36 cellular contexts compared by ENCODE assay signal in the genomic region with DNA sequence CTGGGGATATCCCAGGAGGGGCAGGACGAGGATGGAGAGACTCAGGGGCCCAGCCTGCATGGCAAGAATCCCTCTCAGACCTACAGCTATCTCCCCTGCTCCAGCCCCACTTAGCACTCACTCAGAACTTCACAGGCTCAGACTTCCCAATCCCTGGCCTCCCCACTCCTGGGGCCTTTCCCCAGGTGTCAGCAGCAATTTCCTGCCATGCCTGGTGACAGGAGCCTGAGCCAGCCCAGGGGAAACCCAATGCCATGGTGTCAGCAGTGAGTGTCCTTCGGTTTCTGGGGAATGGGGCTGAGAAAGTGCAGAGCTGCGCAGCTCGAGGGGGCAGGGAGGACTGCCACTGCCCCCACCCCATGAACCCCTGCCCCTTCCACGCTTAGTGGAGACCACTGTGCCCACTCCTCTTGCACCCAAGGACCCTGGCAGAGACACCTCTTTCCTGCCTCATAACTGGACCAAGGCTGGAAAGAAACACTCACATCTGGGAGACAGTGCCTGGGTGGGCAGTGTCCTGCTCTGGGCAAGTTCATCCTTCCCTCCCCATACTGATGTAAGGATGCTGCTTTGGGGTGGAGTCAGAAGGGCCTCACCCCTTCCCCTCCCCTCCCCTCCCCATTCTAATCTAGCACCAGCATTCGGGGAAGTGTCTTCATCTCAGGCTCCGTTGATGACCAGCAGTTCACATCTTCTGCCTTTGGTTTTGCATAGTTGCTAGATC. TPM values are rescaled to one million over a fixed set of nuclear protein-coding genes. Genes with fewer than 3 reads are reported as not detected.
"Had no signal": no experiment of that assay in that cellular context is flagged by ENCODE, and none has a peak within 500 bp of the region (broad histone marks: within the 10 kb centered on the region; RNA-seq: fewer than 3 reads in every experiment).

No MANE protein-coding gene starts in this region.

- DNase-seq: activated B cell treated with CpG ODN at 0.5 μM for 24 hours; activated CD4-positive, alpha-beta memory T cell treated with anti-CD3 and anti-CD28 coated beads for 36 hours; activated CD4-positive, alpha-beta T cell treated with anti-CD3 and anti-CD28 coated beads for 4 hours; activated CD4-positive, alpha-beta T cell treated with anti-CD3 and anti-CD28 coated beads, Interleukin-2, amount 50 U/mL, for 1 hour; activated CD4-positive, CD25-positive, alpha-beta regulatory T cell treated with anti-CD3 and anti-CD28 coated beads, Interleukin-2, amount 50 U/mL, for 72 hours; activated CD8-positive, alpha-beta memory T cell treated with anti-CD3 and anti-CD28 coated beads, Interleukin-2, amount 50 U/mL, for 4 hours; activated gamma-delta T cell treated with Interleukin-2 at 50 U/mL for 16 hours; activated naive CD4-positive, alpha-beta T cell treated with anti-CD3 and anti-CD28 coated beads for 36 hours; activated naive CD8-positive, alpha-beta T cell treated with anti-CD3 and anti-CD28 coated beads, Interleukin-2, amount 50 U/mL, for 24 hours; activated T-cell treated with anti-CD3 and anti-CD28 coated beads for 4 hours; activated T-cell treated with anti-CD3 and anti-CD28 coated beads, Interleukin-2, amount 50 U/mL, for 4 hours; amniotic stem cell; aorta; brain microvascular endothelial cell; central memory CD4-positive, alpha-beta T cell; NCI-H1105; NCI-H1417 treated with DMSO at 0.1 percent for 48 hours; NCI-H187 treated with DMSO at 0.1 percent for 48 hours; NCI-H2081 treated with DMSO at 0.1 percent for 48 hours; NCI-H345; NCI-H524 treated with DMSO at 0.1 percent for 48 hours; Peyer's patch; RPMI8226; SHP77 treated with DMSO at 0.1 percent for 48 hours had no signal

- H3K9me3 ChIP-seq: Peyer's patch, SJSA1 had no signal

- H3K4me3 Mint-ChIP-seq: activated B cell treated with CpG ODN at 0.5 μM for 24 hours; activated CD4-positive, alpha-beta memory T cell treated with anti-CD3 and anti-CD28 coated beads for 36 hours; activated naive CD4-positive, alpha-beta T cell treated with anti-CD3 and anti-CD28 coated beads for 36 hours; activated naive CD8-positive, alpha-beta T cell; activated naive CD8-positive, alpha-beta T cell treated with anti-CD3 and anti-CD28 coated beads, Interleukin-2, amount 50 U/mL, for 24 hours; activated T-cell treated with anti-CD3 and anti-CD28 coated beads, Interleukin-2, amount 50 U/mL, for 4 hours; activated T-helper 1 cell treated with anti-CD3 and anti-CD28 coated beads, Interleukin-12 subunit alpha, Interleukin-12 subunit beta, Interleukin-2, Interleukin-4 antibody, amounts not matched to agents 30 ng/mL and 10 ng/mL and 1 ng/mL, durations not matched to agents 14 hours and 24 hours and 36 hours had no signal

- H3K9me3 Mint-ChIP-seq: activated B cell treated with CpG ODN at 0.5 μM for 24 hours; activated CD4-positive, alpha-beta memory T cell treated with anti-CD3 and anti-CD28 coated beads for 36 hours; activated naive CD4-positive, alpha-beta T cell treated with anti-CD3 and anti-CD28 coated beads for 36 hours; activated naive CD8-positive, alpha-beta T cell treated with anti-CD3 and anti-CD28 coated beads, Interleukin-2, amount 50 U/mL, for 24 hours; activated T-cell treated with anti-CD3 and anti-CD28 coated beads, Interleukin-2, amount 50 U/mL, for 4 hours; activated T-helper 1 cell treated with anti-CD3 and anti-CD28 coated beads, Interleukin-12 subunit alpha, Interleukin-12 subunit beta, Interleukin-2, Interleukin-4 antibody, amounts not matched to agents 30 ng/mL and 10 ng/mL and 1 ng/mL, durations not matched to agents 14 hours and 24 hours and 36 hours had no signal

- H3K4me2 ChIP-seq: KMS-11 had no signal

- H3K27ac Mint-ChIP-seq: activated B cell treated with CpG ODN at 0.5 μM for 24 hours; activated CD4-positive, alpha-beta memory T cell treated with anti-CD3 and anti-CD28 coated beads for 36 hours; activated naive CD4-positive, alpha-beta T cell treated with anti-CD3 and anti-CD28 coated beads for 36 hours; activated naive CD8-positive, alpha-beta T cell; activated naive CD8-positive, alpha-beta T cell treated with anti-CD3 and anti-CD28 coated beads, Interleukin-2, amount 50 U/mL, for 24 hours; activated T-helper 1 cell treated with anti-CD3 and anti-CD28 coated beads, Interleukin-12 subunit alpha, Interleukin-12 subunit beta, Interleukin-2, Interleukin-4 antibody, amounts not matched to agents 30 ng/mL and 10 ng/mL and 1 ng/mL, durations not matched to agents 14 hours and 24 hours and 36 hours had no signal

- H3K9ac ChIP-seq: KMS-11 had no signal

- H3K4me1 Mint-ChIP-seq: activated B cell treated with CpG ODN at 0.5 μM for 24 hours; activated naive CD8-positive, alpha-beta T cell treated with anti-CD3 and anti-CD28 coated beads, Interleukin-2, amount 50 U/mL, for 24 hours had no signal

- H3K36me3 Mint-ChIP-seq: activated CD4-positive, alpha-beta memory T cell treated with anti-CD3 and anti-CD28 coated beads for 36 hours; activated naive CD8-positive, alpha-beta T cell had no signal

- FAIRE-seq: colon, TTC549 had no signal

- H3K36me3 ChIP-seq: brain microvascular endothelial cell, Peyer's patch, SJSA1 had no signal

- H3K4me1 ChIP-seq: Peyer's patch, SJSA1 had no signal

- H3K27me3 ChIP-seq: brain microvascular endothelial cell, Peyer's patch had no signal

- H3K4me3 ChIP-seq: Peyer's patch, SJSA1 had no signal

- H3K27ac ChIP-seq: brain microvascular endothelial cell, KMS-11, Peyer's patch, SJSA1, VCaP had no signal

RNA-seq across cellular contexts. Expression of gene UBL4B, which starts 17.1 kb away (rescaled TPM):
- total RNA-seq: activated B cell treated with CpG ODN at 0.5 μM for 24 hours; activated CD4-positive, alpha-beta memory T cell treated with anti-CD3 and anti-CD28 coated beads for 36 hours; activated naive CD4-positive, alpha-beta T cell treated with anti-CD3 and anti-CD28 coated beads for 36 hours; activated T-cell treated with anti-CD3 and anti-CD28 coated beads, Interleukin-2, amount 50 U/mL, for 4 hours; activated T-helper 1 cell treated with anti-CD3 and anti-CD28 coated beads, Interleukin-12 subunit alpha, Interleukin-12 subunit beta, Interleukin-2, Interleukin-4 antibody, amounts not matched to agents 30 ng/mL and 10 ng/mL and 1 ng/mL, durations not matched to agents 14 hours and 24 hours and 36 hours; aorta; cerebellum; MCF 10A; NCI-H460; Peyer's patch; SJSA1; T-helper 1 cell treated with Interleukin-12 subunit alpha and Interleukin-12 subunit beta and Interleukin-4 antibody, amounts not matched to agents 30 ng/mL and 1 ng/mL, for 36 hours; T-helper 2 cell treated with Interferon-gamma antibody and Interleukin-4, amounts not matched to agents 100 ng/mL and 5 ng/mL, for 36 hours had no signal
- polyA plus RNA-seq: aorta had no signal

RNA-seq across cellular contexts. Expression of gene ALX3, which starts 24.6 kb away (rescaled TPM):
- total RNA-seq: activated B cell treated with CpG ODN at 0.5 μM for 24 hours; activated CD4-positive, alpha-beta memory T cell treated with anti-CD3 and anti-CD28 coated beads for 36 hours; activated naive CD4-positive, alpha-beta T cell treated with anti-CD3 and anti-CD28 coated beads for 36 hours; activated T-cell treated with anti-CD3 and anti-CD28 coated beads, Interleukin-2, amount 50 U/mL, for 4 hours; activated T-helper 1 cell treated with anti-CD3 and anti-CD28 coated beads, Interleukin-12 subunit alpha, Interleukin-12 subunit beta, Interleukin-2, Interleukin-4 antibody, amounts not matched to agents 30 ng/mL and 10 ng/mL and 1 ng/mL, durations not matched to agents 14 hours and 24 hours and 36 hours; aorta; cerebellum; MCF 10A; NCI-H460; Peyer's patch; SJSA1; T-helper 1 cell treated with Interleukin-12 subunit alpha and Interleukin-12 subunit beta and Interleukin-4 antibody, amounts not matched to agents 30 ng/mL and 1 ng/mL, for 36 hours; T-helper 2 cell treated with Interferon-gamma antibody and Interleukin-4, amounts not matched to agents 100 ng/mL and 5 ng/mL, for 36 hours had no signal
- polyA plus RNA-seq: aorta had no signal

RNA-seq across cellular contexts. Expression of gene SLC6A17, which starts 55.2 kb away (rescaled TPM):
- total RNA-seq: activated B cell treated with CpG ODN at 0.5 μM for 24 hours; MCF 10A; NCI-H460; T-helper 1 cell treated with Interleukin-12 subunit alpha and Interleukin-12 subunit beta and Interleukin-4 antibody, amounts not matched to agents 30 ng/mL and 1 ng/mL, for 36 hours had no signal
